Comparison of ENCODE assay signal across 8 cellular contexts in the genomic region with DNA sequence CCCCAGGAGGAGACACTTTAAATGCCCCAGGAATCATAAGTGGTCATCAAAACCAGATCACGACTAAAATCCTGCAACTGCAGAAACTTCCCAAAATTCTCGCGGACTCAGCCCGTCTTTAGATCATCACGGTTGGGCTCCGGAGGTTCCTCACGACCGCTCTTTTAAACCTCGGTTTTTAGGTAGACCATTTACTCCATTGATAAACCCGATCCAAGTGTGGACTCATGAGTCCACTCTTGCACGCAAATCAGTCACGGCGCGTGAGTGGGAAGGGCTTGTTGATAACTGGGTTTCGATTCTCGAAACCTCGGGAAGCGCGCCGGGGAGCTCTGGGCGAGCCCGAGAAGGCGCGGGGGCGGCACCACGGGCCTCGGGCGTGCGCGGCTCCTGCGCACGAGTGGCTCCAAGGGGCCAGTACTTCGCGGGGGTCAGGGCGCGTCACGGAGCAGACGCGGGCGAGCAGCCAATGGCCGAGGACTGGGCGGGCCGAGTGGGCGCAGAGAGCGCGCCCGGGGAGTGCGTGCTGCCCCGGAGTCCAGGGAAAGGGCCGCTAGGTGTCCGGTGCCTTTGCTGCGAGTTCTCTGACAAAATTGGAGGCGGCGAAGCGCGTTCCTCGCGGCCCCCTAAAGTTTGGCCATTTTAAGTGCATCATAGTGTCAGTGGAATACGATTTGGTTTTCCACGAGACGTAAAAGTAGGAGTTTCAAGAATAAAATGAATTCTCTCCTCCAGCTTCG. TPM values are rescaled to one million over a fixed set of nuclear protein-coding genes. Genes with fewer than 3 reads are reported as not detected.
A peak's percentile ranks its signal among the peaks of the same experiment; 100 is the strongest.
DNase-seq lines count a peak whose midpoint lies in the region; ATAC-seq, FAIRE-seq and TF ChIP-seq lines count a peak whose summit lies in the region.

No MANE protein-coding gene starts in this region.

- H3K4me3 ChIP-seq in Loucy (ENCODE audit: low read length, poor library complexity, severe bottlenecking): peak overlapping the region; percentile 96

- H3K27me3 Mint-ChIP-seq in T-helper 17 cell (peaks cover 26% of the 10 kb centered on the region), type B pancreatic cell (peaks cover 13% of the 10 kb centered on the region)

- H3K36me3 Mint-ChIP-seq in T-helper 17 cell (ENCODE audit: low read depth) (peaks cover 3% of the 10 kb centered on the region), type B pancreatic cell (peaks cover 31% of the 10 kb centered on the region)

- peaks cover 42% of the 10 kb centered on the region for H3K27me3 ChIP-seq in Loucy (ENCODE audit: insufficient read depth, low read length, poor library complexity, severe bottlenecking)

- intact Hi-C loops in left cardiac atrium (cut with DNase I) (loop anchor here in 1 of 2 donors (5.0 to 10.0 kb wide), 6 partner anchors 232 to 1146 kb away; no protein-coding TSS in a partner anchor), posterior cingulate gyrus (cut with DNase I) (loop anchor here (10.0 kb wide), 3 partner anchors 142 to 1418 kb away; no protein-coding TSS in a partner anchor)

- peak overlapping the region; percentile 98 for H3K4me2 ChIP-seq in Loucy (ENCODE audit: low read depth, low read length, poor library complexity, severe bottlenecking)

- H3K9me3 ChIP-seq in Loucy (ENCODE audit: insufficient read depth, low read depth, low read length) (no peaks in the 10 kb centered on the region), T-helper 17 cell (ENCODE audit: control insufficient read depth, low read length, poor library complexity, severe bottlenecking) (no peaks in the 10 kb centered on the region)

- H3K27ac Mint-ChIP-seq in T-helper 17 cell: peak overlapping the region; percentile 85
- peak overlapping the region; percentile 98 for H3K27ac Mint-ChIP-seq in type B pancreatic cell

- peak overlapping the region; percentile 99 for H3K9ac ChIP-seq in Loucy (ENCODE audit: low read depth, low read length, poor library complexity, severe bottlenecking)

- H3F3A ChIP-seq in Loucy (ENCODE audit: low read depth): no peaks in the 10 kb centered on the region

- H2AFZ ChIP-seq in Loucy (ENCODE audit: low read length): peak overlapping the region; percentile 32; the same call in 1 of the 2 replicates

- DNase-seq in GF-D8 (lab: John Stamatoyannopoulos, UW): peak; percentile 75
- peak; percentile 82 for DNase-seq in H54 (ENCODE audit: insufficient read length, low spot score)
- peak; percentile 32 to 48 (median 38) for DNase-seq in T-helper 17 cell
- DNase-seq in amygdala (lab: John Stamatoyannopoulos, UW): peak in 52 of 56 donors; percentile 18 to 85 (median 66)
- DNase-seq in left cardiac atrium: peak; percentile 95
- DNase-seq in posterior cingulate gyrus: peak; percentile 57 to 95 (median 69)
- peak; percentile 85 for DNase-seq in type B pancreatic cell (ENCODE audit: extremely low spot score, unreplicated experiment)

- H3K4me1 ChIP-seq in Loucy (ENCODE audit: insufficient read depth, low read length, poor library complexity, severe bottlenecking): peaks cover 52% of the 10 kb centered on the region

- H3K4me1 Mint-ChIP-seq in T-helper 17 cell (peaks cover 22% of the 10 kb centered on the region), type B pancreatic cell (ENCODE audit: unreplicated experiment) (peaks cover 24% of the 10 kb centered on the region)

- peaks cover 57% of the 10 kb centered on the region for H3K79me2 ChIP-seq in Loucy (ENCODE audit: insufficient read depth, low read length)

- TF ChIP-seq CTCF in Loucy (conservative IDR thresholded peaks at IDR 0.05; ENCODE audit: low read length) (no peak), type B pancreatic cell (conservative IDR thresholded peaks at IDR 0.05) (no peak)

- ATAC-seq in T-helper 17 cell: peak; percentile 60
- ATAC-seq in left cardiac atrium: peak; percentile 85 to 91

- FAIRE-seq in H54 (lab: Jason Lieb, UNC): no peak

- peaks cover 38% of the 10 kb centered on the region for H4K20me1 ChIP-seq in Loucy (ENCODE audit: insufficient read depth, low read length, poor library complexity, severe bottlenecking)

- no peaks in the 10 kb centered on the region for H3K9me2 ChIP-seq in Loucy (replicated peaks; ENCODE audit: low read depth, low read length)

- peak overlapping the region; percentile 95 for H3K4me3 Mint-ChIP-seq in T-helper 17 cell
- peak overlapping the region; percentile 96 for H3K4me3 Mint-ChIP-seq in type B pancreatic cell

- peak; percentile 65 for TF ChIP-seq POLR2A in H54 (IDR thresholded peaks at IDR 0.05; ENCODE audit: low read depth, low read length)

- peaks cover 35% of the 10 kb centered on the region for H3K36me3 ChIP-seq in Loucy (ENCODE audit: insufficient read depth, low read length)

- H3K9me3 Mint-ChIP-seq in type B pancreatic cell: peaks cover 3% of the 10 kb centered on the region

RNA-seq across cellular contexts. Expression of gene TENT5A, which starts 0.7 kb away (rescaled TPM):
- total RNA-seq in T-helper 17 cell (1 to 10 TPM; 5.8 to 6.2 TPM), left cardiac atrium (10 to 100 TPM; 30.0 to 36.6 TPM), type B pancreatic cell (ENCODE audit: low replicate concordance) (23.0 and 50.9 TPM in 2 replicates)

Comparison
In these comparisons a context has a peak if more than half of its experiments do, and no peak if none do; other contexts are left out.
1. Peak in every context shown above with its lines: DNase-seq, ATAC-seq and H3K4me3 ChIP-seq.
2. DNase-seq: peak in every context shown above with its lines; median percentile 95 in left cardiac atrium; 85 in type B pancreatic cell; 82 in H54; 75 in GF-D8; 69 in posterior cingulate gyrus; 66 in amygdala; 38 in T-helper 17 cell.